Comparison of ENCODE assay signal across 29 cellular contexts in the genomic region with DNA sequence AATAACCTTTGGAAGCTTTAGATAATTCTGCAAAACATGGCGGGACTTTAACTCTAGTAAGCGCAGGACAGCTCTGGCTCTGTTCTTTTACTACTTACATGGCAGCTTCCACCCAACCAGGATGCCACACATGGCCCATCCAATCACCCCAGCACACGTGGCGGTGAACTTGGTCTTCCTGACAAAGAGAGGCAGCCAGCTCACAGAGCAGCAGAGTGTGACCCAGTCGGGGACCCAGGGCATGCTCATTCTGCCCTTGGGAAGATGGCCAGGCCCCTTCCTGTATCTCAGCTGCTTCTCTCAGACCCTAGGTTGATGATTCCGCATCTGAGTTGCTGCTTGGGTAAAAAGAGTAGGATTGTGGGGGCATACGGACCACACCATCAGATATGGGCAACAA.
"Had no signal": no experiment of that assay in that cellular context is flagged by ENCODE, and none has a peak within 500 bp of the region (broad histone marks: within the 10 kb centered on the region; RNA-seq: fewer than 3 reads in every experiment).

No MANE protein-coding gene starts in this region.

- H3K27ac ChIP-seq: ascending aorta, breast epithelium, coronary artery, dorsolateral prefrontal cortex, epithelial cell of prostate, esophagus squamous epithelium, gastroesophageal sphincter had no signal

- H3K9me3 ChIP-seq: ascending aorta had no signal

- H3K9me3 Mint-ChIP-seq: activated CD4-positive, alpha-beta memory T cell treated with anti-CD3 and anti-CD28 coated beads, Interleukin-2, amount 10 ng/mL, durations not matched to agents 7 days and 5 days; activated CD4-positive, alpha-beta T cell treated with anti-CD3 and anti-CD28 coated beads, Interleukin-2, amount 10 ng/mL, durations not matched to agents 7 days and 5 days; activated naive CD4-positive, alpha-beta T cell treated with anti-CD3 and anti-CD28 coated beads, Interleukin-2, amount 10 ng/mL, durations not matched to agents 7 days and 5 days; activated naive CD8-positive, alpha-beta T cell treated with anti-CD3 and anti-CD28 coated beads, Interleukin-2, amount 10 ng/mL, durations not matched to agents 7 days and 5 days; activated T-cell treated with anti-CD3 and anti-CD28 coated beads, Interleukin-2, amount 50 U/mL, for 24 hours; central memory CD8-positive, alpha-beta T cell; dendritic cell treated with granulocyte-macrophage colony-stimulating factor and Interleukin-4, amounts not matched to agents 40 ng/mL and 50 ng/mL, for 4 days; effector memory CD8-positive, alpha-beta T cell had no signal

- H3K4me3 ChIP-seq: ascending aorta, breast epithelium, coronary artery, dorsolateral prefrontal cortex, esophagus squamous epithelium, gastroesophageal sphincter had no signal

- H3K4me1 Mint-ChIP-seq: brain had no signal

- H3K27ac Mint-ChIP-seq: activated CD4-positive, alpha-beta memory T cell treated with anti-CD3 and anti-CD28 coated beads, Interleukin-2, amount 10 ng/mL, durations not matched to agents 7 days and 5 days; activated CD4-positive, alpha-beta T cell treated with anti-CD3 and anti-CD28 coated beads for 36 hours; activated CD4-positive, alpha-beta T cell treated with anti-CD3 and anti-CD28 coated beads, Interleukin-2, amount 10 ng/mL, durations not matched to agents 7 days and 5 days; activated naive CD4-positive, alpha-beta T cell treated with anti-CD3 and anti-CD28 coated beads, Interleukin-2, amount 10 ng/mL, durations not matched to agents 7 days and 5 days; activated naive CD4-positive, alpha-beta T cell treated with anti-CD3 and anti-CD28 coated beads, Interleukin-2, amount 50 U/mL, for 72 hours; activated naive CD8-positive, alpha-beta T cell treated with anti-CD3 and anti-CD28 coated beads, Interleukin-2, amount 10 ng/mL, durations not matched to agents 7 days and 5 days; activated T-cell treated with anti-CD3 and anti-CD28 coated beads, Interleukin-2, amount 50 U/mL, for 24 hours; activated T-cell treated with anti-CD3 and anti-CD28 coated beads, Interleukin-2, amount 50 U/mL, for 72 hours; brain; dendritic cell treated with granulocyte-macrophage colony-stimulating factor and Interleukin-4, amounts not matched to agents 40 ng/mL and 50 ng/mL, for 4 days; effector memory CD8-positive, alpha-beta T cell had no signal

- H3K36me3 ChIP-seq: ascending aorta, breast epithelium, esophagus squamous epithelium, gastroesophageal sphincter had no signal

- H3K4me1 ChIP-seq: ascending aorta, breast epithelium had no signal

- ATAC-seq: activated CD4-positive, alpha-beta T cell treated with anti-CD3 and anti-CD28 coated beads for 36 hours; activated naive CD4-positive, alpha-beta T cell treated with anti-CD3 and anti-CD28 coated beads, Interleukin-2, amount 50 U/mL, for 72 hours; activated T-cell treated with anti-CD3 and anti-CD28 coated beads, Interleukin-2, amount 50 U/mL, for 72 hours; effector memory CD8-positive, alpha-beta T cell; gastroesophageal sphincter had no signal

- H3K36me3 Mint-ChIP-seq: activated naive CD4-positive, alpha-beta T cell treated with anti-CD3 and anti-CD28 coated beads, Interleukin-2, amount 10 ng/mL, durations not matched to agents 7 days and 5 days; activated naive CD8-positive, alpha-beta T cell treated with anti-CD3 and anti-CD28 coated beads, Interleukin-2, amount 10 ng/mL, durations not matched to agents 7 days and 5 days; brain had no signal

- H3K4me3 Mint-ChIP-seq: activated CD4-positive, alpha-beta memory T cell treated with anti-CD3 and anti-CD28 coated beads, Interleukin-2, amount 10 ng/mL, durations not matched to agents 7 days and 5 days; activated CD4-positive, alpha-beta T cell treated with anti-CD3 and anti-CD28 coated beads for 36 hours; activated CD4-positive, alpha-beta T cell treated with anti-CD3 and anti-CD28 coated beads, Interleukin-2, amount 10 ng/mL, durations not matched to agents 7 days and 5 days; activated naive CD4-positive, alpha-beta T cell treated with anti-CD3 and anti-CD28 coated beads, Interleukin-2, amount 10 ng/mL, durations not matched to agents 7 days and 5 days; activated naive CD8-positive, alpha-beta T cell treated with anti-CD3 and anti-CD28 coated beads, Interleukin-2, amount 10 ng/mL, durations not matched to agents 7 days and 5 days; activated T-cell treated with anti-CD3 and anti-CD28 coated beads, Interleukin-2, amount 50 U/mL, for 24 hours; activated T-cell treated with anti-CD3 and anti-CD28 coated beads, Interleukin-2, amount 50 U/mL, for 72 hours; brain; central memory CD8-positive, alpha-beta T cell; dendritic cell treated with granulocyte-macrophage colony-stimulating factor and Interleukin-4, amounts not matched to agents 40 ng/mL and 50 ng/mL, for 4 days; effector memory CD8-positive, alpha-beta T cell had no signal

- DNase-seq: activated CD4-positive, alpha-beta memory T cell treated with anti-CD3 and anti-CD28 coated beads, Interleukin-2, amount 10 ng/mL, durations not matched to agents 7 days and 5 days; activated CD4-positive, alpha-beta T cell treated with anti-CD3 and anti-CD28 coated beads for 36 hours; activated CD4-positive, alpha-beta T cell treated with anti-CD3 and anti-CD28 coated beads, Interleukin-2, amount 10 ng/mL, durations not matched to agents 7 days and 5 days; activated CD4-positive, alpha-beta T cell treated with anti-CD3 and anti-CD28 coated beads, Interleukin-2, amount 50 U/mL, for 4 hours; activated CD4-positive, CD25-positive, alpha-beta regulatory T cell; activated CD4-positive, CD25-positive, alpha-beta regulatory T cell treated with anti-CD3 and anti-CD28 coated beads, Interleukin-2, amount 50 U/mL, for 72 hours; activated CD8-positive, alpha-beta memory T cell treated with anti-CD3 and anti-CD28 coated beads, Interleukin-2, amount 50 U/mL, for 48 hours; activated gamma-delta T cell; activated naive CD4-positive, alpha-beta T cell; activated naive CD4-positive, alpha-beta T cell treated with anti-CD3 and anti-CD28 coated beads, Interleukin-2, amount 10 ng/mL, durations not matched to agents 7 days and 5 days; activated naive CD8-positive, alpha-beta T cell treated with anti-CD3 and anti-CD28 coated beads, Interleukin-2, amount 10 ng/mL, durations not matched to agents 7 days and 5 days; activated T-cell treated with anti-CD3 and anti-CD28 coated beads for 4 hours; activated T-cell treated with anti-CD3 and anti-CD28 coated beads, Interleukin-2, amount 50 U/mL, for 24 hours; activated T-cell treated with anti-CD3 and anti-CD28 coated beads, Interleukin-2, amount 50 U/mL, for 72 hours; dorsolateral prefrontal cortex; effector memory CD8-positive, alpha-beta T cell; esophagus squamous epithelium; foreskin melanocyte; T-helper 2 cell had no signal

- H3K27me3 ChIP-seq: ascending aorta, dorsolateral prefrontal cortex, gastroesophageal sphincter had no signal

- FAIRE-seq: endothelial cell of umbilical vein had no signal
